ENCODE assay signal across 11 cellular contexts in the genomic region with DNA sequence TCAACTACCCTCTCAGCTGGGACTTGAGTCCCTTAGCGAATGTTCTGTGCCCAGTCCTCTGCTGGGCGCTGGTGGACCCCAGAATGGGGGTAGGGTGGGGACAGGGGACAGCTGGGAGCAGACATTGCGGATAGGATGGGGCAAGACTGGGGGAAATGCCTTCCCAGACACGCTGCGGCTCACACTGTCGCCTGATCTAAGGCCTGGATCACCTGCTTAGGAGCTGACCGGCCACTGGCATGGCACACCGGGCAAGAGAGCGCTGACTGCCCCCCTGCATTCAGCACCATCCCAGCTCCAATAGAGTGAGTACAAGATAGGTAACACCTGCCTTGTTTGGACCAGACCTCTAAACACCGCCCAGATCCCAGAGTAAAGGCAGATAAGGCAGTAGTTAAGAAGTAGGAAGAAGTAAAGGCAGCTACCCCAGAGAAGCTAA. TPM values are rescaled to one million over a fixed set of nuclear protein-coding genes. Genes with fewer than 3 reads are reported as not detected.
A peak's percentile ranks its signal among the peaks of the same experiment; 100 is the strongest.
DNase-seq lines count a peak whose midpoint lies in the region; ATAC-seq and TF ChIP-seq lines count a peak whose summit lies in the region.
"Had no signal": no experiment of that assay in that cellular context is flagged by ENCODE, and none has a peak within 500 bp of the region (broad histone marks: within the 10 kb centered on the region; RNA-seq: fewer than 3 reads in every experiment).

No MANE protein-coding gene starts in this region.

- H3K27me3 Mint-ChIP-seq in CD4-positive, alpha-beta T cell = peaks cover 4% of the 10 kb centered on the region
- peaks cover 37% of the 10 kb centered on the region for H3K27me3 Mint-ChIP-seq in brain

- H3K4me1 Mint-ChIP-seq in CD4-positive, alpha-beta T cell (ENCODE audit: low read depth) = peaks cover 17% of the 10 kb centered on the region
- H3K4me1 Mint-ChIP-seq in brain = peaks cover 33% of the 10 kb centered on the region

- intact Hi-C loops in CD4-positive, alpha-beta T cell (cut with DNase I, micrococcal nuclease) = loop anchor here in 1 of 2 experiments (10.0 kb wide), 2 partner anchors 160 to 380 kb away; a partner anchor contains a TSS

- in situ Hi-C loops in HAP-1 (cut with MboI; ENCODE audit: low sequenced_read_pairs) = loop anchor here (10.0 kb wide), 1 partner anchor 60 kb away; no protein-coding TSS in a partner anchor

- peak overlapping the region; percentile 69 for H2BK5ac ChIP-seq in neuronal stem cell (ENCODE audit: low read length)

- H4K91ac ChIP-seq in neuronal stem cell (ENCODE audit: low read depth, low read length, poor library complexity) = no peak overlapping the region

- H3K9me3 ChIP-seq in CD4-positive, alpha-beta T cell (ENCODE audit: control insufficient read depth, low read length) = no peaks in the 10 kb centered on the region
- no peaks in the 10 kb centered on the region; the same call in 1 of the 2 replicates for H3K9me3 ChIP-seq in HAP-1
- no peaks in the 10 kb centered on the region for H3K9me3 ChIP-seq in neuronal stem cell (replicated peaks in 1 of 2; ENCODE audit: control insufficient read depth in 2 of 2, insufficient read depth in 1 of 2, low read depth in 1 of 2, low read length in 2 of 2)

- no peak overlapping the region for H3K4me2 ChIP-seq in neuronal stem cell (ENCODE audit: insufficient read depth, low read length, poor library complexity, severe bottlenecking)

- no peak overlapping the region for H3K14ac ChIP-seq in neuronal stem cell (ENCODE audit: low read length)

- peak overlapping the region; percentile 82 for H3K4me3 Mint-ChIP-seq in CD4-positive, alpha-beta T cell
- H3K4me3 Mint-ChIP-seq in brain = peak overlapping the region; percentile 80 to 90 (median 83)

- no peaks in the 10 kb centered on the region for H3K27me3 ChIP-seq in CD4-positive, alpha-beta T cell (ENCODE audit: control insufficient read depth, insufficient read depth, low read length)
- H3K27me3 ChIP-seq in HAP-1 (ENCODE audit: low read depth) (no peaks in the 10 kb centered on the region), neuronal stem cell (ENCODE audit: control insufficient read depth in 3 of 3, insufficient read depth in 3 of 3, low read depth in 1 of 3, low read length in 3 of 3) (peaks cover 3 to 49% (median 45%) of the 10 kb centered on the region in 3 experiments)

- no peak overlapping the region for H3K27ac ChIP-seq in CD4-positive, alpha-beta T cell (ENCODE audit: low read depth, low read length)
- H3K27ac ChIP-seq in neuronal stem cell (replicated peaks; ENCODE audit: low read length) = no peak overlapping the region
- H3K27ac ChIP-seq: PC-9 had no signal

- no peak for TF ChIP-seq CTCF in CD4-positive, alpha-beta T cell (IDR thresholded peaks at IDR 0.05)
- TF ChIP-seq CTCF in brain (conservative IDR thresholded peaks at IDR 0.05) = no peak

- whole genome bisulfite sequencing in neuronal stem cell (ENCODE audit: extremely low coverage in 2 of 2, insufficient read length in 2 of 2, insufficient replicate concordance in 1 of 2), 2 donors = no CpG with 5 or more reads among the region's 10 CpGs

- H3K9ac ChIP-seq in neuronal stem cell (ENCODE audit: low read depth, low read length, poor library complexity) = no peak overlapping the region

- peaks cover 3% of the 10 kb centered on the region for H3K4me1 ChIP-seq in HAP-1
- H3K4me1 ChIP-seq in neuronal stem cell (ENCODE audit: control insufficient read depth in 2 of 2, insufficient read depth in 1 of 2, low read depth in 1 of 2, low read length in 2 of 2) = peaks cover 6 to 8% of the 10 kb centered on the region in 2 donors

- H3K23ac ChIP-seq in neuronal stem cell (ENCODE audit: low read depth, low read length, poor library complexity) = peak overlapping the region; percentile 49

- no peak for ATAC-seq in CD4-positive, alpha-beta T cell (ENCODE audit: poor library complexity)
- ATAC-seq: GM12878 had no signal

- H3K9me3 Mint-ChIP-seq in CD4-positive, alpha-beta T cell = no peaks in the 10 kb centered on the region
- peaks cover 0 to 8% (median 0%) of the 10 kb centered on the region in 5 experiments for H3K9me3 Mint-ChIP-seq in brain

- no peak overlapping the region for H2BK120ac ChIP-seq in neuronal stem cell (ENCODE audit: low read depth, low read length)

- no peaks in the 10 kb centered on the region for H3K36me3 Mint-ChIP-seq in CD4-positive, alpha-beta T cell (ENCODE audit: low read depth)
- H3K36me3 Mint-ChIP-seq in brain = no peaks in the 10 kb centered on the region

- peak overlapping the region; percentile 61 for H2AK5ac ChIP-seq in neuronal stem cell (ENCODE audit: low read depth, low read length)

- H2BK15ac ChIP-seq in neuronal stem cell (ENCODE audit: low read length) = no peak overlapping the region

- peaks cover 5% of the 10 kb centered on the region for H3K79me1 ChIP-seq in neuronal stem cell (ENCODE audit: low read depth, low read length)

- peak overlapping the region; percentile 67 for H3K4me3 ChIP-seq in HAP-1
- peak overlapping the region in 1 of 2 donors; percentile 17 for H3K4me3 ChIP-seq in neuronal stem cell (ENCODE audit: low read length in 2 of 2)

- no peak overlapping the region for H3K18ac ChIP-seq in neuronal stem cell (ENCODE audit: low read length)

- no peak overlapping the region for H2BK12ac ChIP-seq in neuronal stem cell (ENCODE audit: low read length)

- POLR2A ChIA-PET in CD4-positive, alpha-beta T cell (lab: Charles Lee) = no interaction called here

- no peak overlapping the region for H2AFZ ChIP-seq in neuronal stem cell (ENCODE audit: low read length)
- H2AFZ ChIP-seq: PC-9 had no signal

- no peak for DNase-seq in CD4-positive, alpha-beta T cell
- DNase-seq in HAP-1 (ENCODE audit: low spot score in 2 of 2) = no peak
- DNase-seq in neuronal stem cell (ENCODE audit: low spot score) = no peak
- no peak for DNase-seq in NCI-H128 (lab: John Stamatoyannopoulos, UW; ENCODE audit: unreplicated experiment)
- DNase-seq in stimulated activated CD8-positive, alpha-beta memory T cell treated with anti-CD3 and anti-CD28 coated beads, Interleukin-4, amount 100 ng/mL, for 48 hours = no peak
- no peak for DNase-seq in epidermal melanocyte (ENCODE audit: insufficient read length, low spot score)
- DNase-seq: central memory CD4-positive, alpha-beta T cell; PC-9; T-helper 9 cell had no signal

- H4K8ac ChIP-seq in neuronal stem cell (ENCODE audit: low read depth, low read length) = no peak overlapping the region

- no peak overlapping the region for H3K4ac ChIP-seq in neuronal stem cell (ENCODE audit: low read length)

- H3K27ac Mint-ChIP-seq in CD4-positive, alpha-beta T cell = no peak overlapping the region
- peak overlapping the region in 1 of 5 experiments; percentile 56 for H3K27ac Mint-ChIP-seq in brain

- CTCF ChIA-PET in CD4-positive, alpha-beta T cell (lab: Charles Lee) = no interaction called here

- H3K36me3 ChIP-seq in HAP-1 (replicated peaks) (no peaks in the 10 kb centered on the region), neuronal stem cell (replicated peaks in 1 of 2; ENCODE audit: control insufficient read depth in 2 of 2, insufficient read depth in 2 of 2, low read length in 2 of 2) (no peaks in the 10 kb centered on the region)

RNA-seq across cellular contexts. Expression of a gene that starts 1.4 kb away (rescaled TPM):
- 1 to 10 TPM; 2.2 to 2.5 TPM for total RNA-seq in CD4-positive, alpha-beta T cell
- polyA plus RNA-seq in brain (ENCODE audit: insufficient read depth, low read depth, low replicate concordance) = 43.9 TPM
- polyA plus RNA-seq in neuronal stem cell (2013, experiment 1 of 2) = 35.3 TPM
- polyA plus RNA-seq in neuronal stem cell (2013, experiment 2 of 2) = 32.4 TPM

RNA-seq across cellular contexts. Expression of a gene that starts 5.7 kb away (rescaled TPM):
- 10 to 100 TPM; 10.3 to 10.5 TPM for total RNA-seq in CD4-positive, alpha-beta T cell
- polyA plus RNA-seq in brain (ENCODE audit: insufficient read depth, low read depth, low replicate concordance) = 22.2 TPM
- 4.9 TPM for polyA plus RNA-seq in neuronal stem cell (2013, experiment 1 of 2)
- polyA plus RNA-seq in neuronal stem cell (2013, experiment 2 of 2) = 4.2 TPM
